ENCODE assay signal across 20 cellular contexts in genomic region chr4:102779204-102779603, GRCh38. TPM values are rescaled to one million over a fixed set of nuclear protein-coding genes. Genes with fewer than 3 reads are reported as not detected.
DNase-seq lines count a peak whose midpoint lies in the region; TF ChIP-seq lines count a peak whose summit lies in the region.
"Had no signal": no experiment of that assay in that cellular context is flagged by ENCODE, and none has a peak within 500 bp of the region (broad histone marks: within the 10 kb centered on the region; RNA-seq: fewer than 3 reads in every experiment).

No MANE protein-coding gene starts in this region.

- DNase-seq in Kasumi-1 (lab: John Stamatoyannopoulos, UW) (peak; percentile 20 to 35), RPMI8226 (peak; percentile 67), neuronal stem cell (ENCODE audit: low spot score) (no peak), cerebellar cortex (ENCODE audit: low spot score) (no peak), spleen (no peak), mucosa of gallbladder (ENCODE audit: low spot score) (no peak)
- DNase-seq in stimulated activated CD4-positive, alpha-beta T cell treated with anti-CD3 and anti-CD28 coated beads, Interleukin-15, amount 100 ng/mL, for 24 hours = no peak
- DNase-seq: CD8-positive, alpha-beta T cell; DMS 273 treated with DMSO at 0.1 percent for 48 hours; H7; Karpas-422; NCI-H1048; NCI-H146; NCI-H345; NCI-H526 treated with DMSO at 0.1 percent for 48 hours; NK-92 treated with Interleukin-12 subunit alpha and Interleukin-12 subunit beta, amount 100 ng/mL, for 24 hours; Right ventricle myocardium superior; SK-N-SH had no signal

- no peak overlapping the region for H4K8ac ChIP-seq in neuronal stem cell (ENCODE audit: low read depth, low read length)

- no peaks in the 10 kb centered on the region for H3K27me3 ChIP-seq in neuronal stem cell (ENCODE audit: control insufficient read depth in 3 of 3, insufficient read depth in 3 of 3, low read depth in 1 of 3, low read length in 3 of 3)
- H3K27me3 ChIP-seq in spleen (replicated peaks in 1 of 7) = no peaks in the 10 kb centered on the region

- H3K36me3 ChIP-seq in neuronal stem cell (replicated peaks in 1 of 2; ENCODE audit: control insufficient read depth in 2 of 2, insufficient read depth in 2 of 2, low read length in 2 of 2) (no peaks in the 10 kb centered on the region), spleen (no peaks in the 10 kb centered on the region)

- H3K9me3 ChIP-seq in neuronal stem cell (replicated peaks in 1 of 2; ENCODE audit: control insufficient read depth in 2 of 2, insufficient read depth in 1 of 2, low read depth in 1 of 2, low read length in 2 of 2) = no peaks in the 10 kb centered on the region
- no peaks in the 10 kb centered on the region for H3K9me3 ChIP-seq in spleen
- H3K9me3 ChIP-seq: SK-N-SH had no signal

- H3K4me2 ChIP-seq in neuronal stem cell (ENCODE audit: insufficient read depth, low read length, poor library complexity, severe bottlenecking) = no peak overlapping the region
- H3K4me2 ChIP-seq: SK-N-SH had no signal

- H3K27ac ChIP-seq in neuronal stem cell (replicated peaks; ENCODE audit: low read length) (no peak overlapping the region), spleen (no peak overlapping the region)

- no peak overlapping the region for H2BK5ac ChIP-seq in neuronal stem cell (ENCODE audit: low read length)

- peaks cover 27% of the 10 kb centered on the region for H3K4me1 Mint-ChIP-seq in dendritic cell treated with granulocyte-macrophage colony-stimulating factor and Interleukin-4, amounts not matched to agents 40 ng/mL and 50 ng/mL, for 4 days (ENCODE audit: low read depth)
- H3K4me1 Mint-ChIP-seq: B cell had no signal

- no peak overlapping the region for H3K4me3 Mint-ChIP-seq in dendritic cell treated with granulocyte-macrophage colony-stimulating factor and Interleukin-4, amounts not matched to agents 40 ng/mL and 50 ng/mL, for 4 days
- H3K4me3 Mint-ChIP-seq: B cell; CD8-positive, alpha-beta T cell had no signal

- no peak overlapping the region for H2AK5ac ChIP-seq in neuronal stem cell (ENCODE audit: low read depth, low read length)

- no peak overlapping the region for H2BK120ac ChIP-seq in neuronal stem cell (ENCODE audit: low read depth, low read length)

- H3K18ac ChIP-seq in neuronal stem cell (ENCODE audit: low read length) = no peak overlapping the region

- no peak overlapping the region for H3K23ac ChIP-seq in neuronal stem cell (ENCODE audit: low read depth, low read length, poor library complexity)

- TF ChIP-seq POLR2A in spleen (IDR thresholded peaks at IDR 0.05) = no peak

- H3K4me1 ChIP-seq in neuronal stem cell (ENCODE audit: control insufficient read depth in 2 of 2, insufficient read depth in 1 of 2, low read depth in 1 of 2, low read length in 2 of 2) (peaks cover 0 to 3% of the 10 kb centered on the region in 2 donors), spleen (no peaks in the 10 kb centered on the region)

- no peak overlapping the region for H4K91ac ChIP-seq in neuronal stem cell (ENCODE audit: low read depth, low read length, poor library complexity)

- peak overlapping the region; percentile 26 for H2AFZ ChIP-seq in neuronal stem cell (ENCODE audit: low read length)

- no peaks in the 10 kb centered on the region for H3K9me3 Mint-ChIP-seq in dendritic cell treated with granulocyte-macrophage colony-stimulating factor and Interleukin-4, amounts not matched to agents 40 ng/mL and 50 ng/mL, for 4 days
- H3K9me3 Mint-ChIP-seq: CD8-positive, alpha-beta T cell had no signal

- no CpG with 5 or more reads among the region's 4 CpGs for WGBS in neuronal stem cell (ENCODE audit: extremely low coverage in 2 of 2, insufficient read length in 2 of 2, insufficient replicate concordance in 1 of 2), 2 donors
- WGBS in spleen, 5 donors = 51 to 64% (median 62%) methylated on average over 4 of the region's 4 CpGs

- H3K4ac ChIP-seq in neuronal stem cell (ENCODE audit: low read length) = no peak overlapping the region

- H3K4me3 ChIP-seq in neuronal stem cell (ENCODE audit: low read length in 2 of 2) = no peak overlapping the region
- no peak overlapping the region for H3K4me3 ChIP-seq in spleen

- no peaks in the 10 kb centered on the region for H3K79me1 ChIP-seq in neuronal stem cell (ENCODE audit: low read depth, low read length)

- intact Hi-C loops in dendritic cell treated with granulocyte-macrophage colony-stimulating factor and Interleukin-4, amounts not matched to agents 40 ng/mL and 50 ng/mL, for 4 days (cut with micrococcal nuclease) = no loop called here
- intact Hi-C loops in spleen (cut with DNase I; ENCODE audit: low total_unique reads) = no loop called here

- H3K36me3 Mint-ChIP-seq in dendritic cell treated with granulocyte-macrophage colony-stimulating factor and Interleukin-4, amounts not matched to agents 40 ng/mL and 50 ng/mL, for 4 days (ENCODE audit: low read depth) = no peaks in the 10 kb centered on the region
- H3K36me3 Mint-ChIP-seq: CD8-positive, alpha-beta T cell had no signal

- no peak for TF ChIP-seq CTCF in spleen (IDR thresholded peaks at IDR 0.05 in 8 of 11, conservative IDR thresholded peaks at IDR 0.05 in 3 of 11)

- H2BK15ac ChIP-seq in neuronal stem cell (ENCODE audit: low read length) = no peak overlapping the region

- no peaks in the 10 kb centered on the region for H3K27me3 Mint-ChIP-seq in dendritic cell treated with granulocyte-macrophage colony-stimulating factor and Interleukin-4, amounts not matched to agents 40 ng/mL and 50 ng/mL, for 4 days
- H3K27me3 Mint-ChIP-seq: B cell had no signal

- no peak overlapping the region for H3K9ac ChIP-seq in neuronal stem cell (ENCODE audit: low read depth, low read length, poor library complexity)
- H3K9ac ChIP-seq: SK-N-SH had no signal

- H3K27ac Mint-ChIP-seq in dendritic cell treated with granulocyte-macrophage colony-stimulating factor and Interleukin-4, amounts not matched to agents 40 ng/mL and 50 ng/mL, for 4 days = peak overlapping the region; percentile 70
- H3K27ac Mint-ChIP-seq: B cell; CD8-positive, alpha-beta T cell had no signal

- H3K14ac ChIP-seq in neuronal stem cell (ENCODE audit: low read length) = no peak overlapping the region

- H2BK12ac ChIP-seq in neuronal stem cell (ENCODE audit: low read length) = no peak overlapping the region

RNA-seq across cellular contexts. Expression of gene MANBA, which starts 18.4 kb away (rescaled TPM):
- 20.2 TPM for polyA plus RNA-seq in neuronal stem cell (2013, experiment 1 of 2)
- polyA plus RNA-seq in neuronal stem cell (2013, experiment 2 of 2) = 20.9 TPM
- total RNA-seq in spleen = 100 to 1,000 TPM in 1 of 7 donors, 10 to 100 TPM in 6; 42.9 to 112 (median 57.7) TPM
- 10 to 100 TPM; 15.7 to 37.1 (median 25.9) TPM for polyA plus RNA-seq in spleen
- total RNA-seq in mucosa of gallbladder = 42.1 TPM

RNA-seq across cellular contexts. Expression of gene UBE2D3, which starts 48.1 kb away (rescaled TPM):
- 532 TPM for polyA plus RNA-seq in neuronal stem cell (2013, experiment 1 of 2)
- polyA plus RNA-seq in neuronal stem cell (2013, experiment 2 of 2) = 561 TPM
- total RNA-seq in spleen (100 to 1,000 TPM; 303 to 459 (median 316) TPM), mucosa of gallbladder (257 TPM)
- 100 to 1,000 TPM; 152 to 212 (median 177) TPM for polyA plus RNA-seq in spleen

Comparison
In these comparisons a context has a peak if more than half of its experiments do, and no peak if none do; other contexts are left out.
1. DNase-seq: peak in Kasumi-1 (2 of 2) and RPMI8226 (single experiment); none in neuronal stem cell (single experiment), stimulated activated CD4-positive, alpha-beta T cell treated with anti-CD3 and anti-CD28 coated beads, Interleukin-15, amount 100 ng/mL, for 24 hours (single experiment), cerebellar cortex (single experiment), spleen (single experiment) and mucosa of gallbladder (single experiment).